21 cellular contexts compared by ENCODE assay signal in genomic region chr6:47007657-47008396, GRCh38. TPM values are rescaled to one million over a fixed set of nuclear protein-coding genes. Genes with fewer than 3 reads are reported as not detected.
"Had no signal": no experiment of that assay in that cellular context is flagged by ENCODE, and none has a peak within 500 bp of the region (broad histone marks: within the 10 kb centered on the region; RNA-seq: fewer than 3 reads in every experiment).

No MANE protein-coding gene starts in this region.

- H3K9me3 ChIP-seq: gastrocnemius medialis, heart right ventricle, left ventricle myocardium inferior, lower lobe of right lung, right atrium auricular region, suprapubic skin, thyroid gland had no signal

- ATAC-seq: gastrocnemius medialis; heart right ventricle; left cardiac atrium; lower lobe of right lung; natural killer cell; stimulated activated naive CD8-positive, alpha-beta T cell treated with anti-CD3 and anti-CD28 coated beads, Interleukin-15, Interleukin-2, amounts not matched to agents 100 U/mL and 50 U/mL, for 24 hours had no signal

- H3K36me3 ChIP-seq: gastrocnemius medialis, heart right ventricle, left ventricle myocardium inferior, lower lobe of right lung, right atrium auricular region, suprapubic skin, thyroid gland had no signal

- H3K4me1 ChIP-seq: gastrocnemius medialis, heart right ventricle, left ventricle myocardium inferior, lower lobe of right lung, right atrium auricular region, suprapubic skin had no signal

- FAIRE-seq: keratinocyte, small intestine, urothelium cell line had no signal

- H3K27ac ChIP-seq: coronary artery, gastrocnemius medialis, heart right ventricle, left ventricle myocardium inferior, lower lobe of right lung, right atrium auricular region, suprapubic skin, thyroid gland had no signal

- H3K27me3 ChIP-seq: gastrocnemius medialis, right atrium auricular region, suprapubic skin, thyroid gland had no signal

- H3K4me3 ChIP-seq: coronary artery, gastrocnemius medialis, heart right ventricle, left ventricle myocardium inferior, lower lobe of right lung, right atrium auricular region, suprapubic skin, thyroid gland had no signal

- DNase-seq: effector CD4-positive, alpha-beta T cell; gastrocnemius medialis; heart right ventricle; left cardiac atrium; left ventricle myocardium inferior; lower lobe of right lung; natural killer cell; posterior cingulate gyrus; small intestine; stimulated activated CD4-positive, alpha-beta T cell treated with anti-CD3 and anti-CD28 coated beads, Interleukin-12 subunit alpha, Interleukin-12 subunit beta, amount 100 ng/mL, for 4 hours; stimulated activated naive CD8-positive, alpha-beta T cell treated with anti-CD3 and anti-CD28 coated beads, Interleukin-15, Interleukin-2, amounts not matched to agents 100 U/mL and 50 U/mL, for 24 hours; thyroid gland had no signal

RNA-seq across cellular contexts. Expression of gene ADGRF1, which starts 34.3 kb away (rescaled TPM):
- total RNA-seq: dermis microvascular lymphatic vessel endothelial cell, fibroblast of lung, gastrocnemius medialis, heart right ventricle, left cardiac atrium, left ventricle myocardium inferior, natural killer cell, osteocyte, pulmonary artery endothelial cell, right atrium auricular region had no signal
- polyA plus RNA-seq: fibroblast of lung, heart right ventricle had no signal
